Comparison of ENCODE assay signal across 8 cellular contexts in genomic region chr7:10974717-10975032, GRCh38. TPM values are rescaled to one million over a fixed set of nuclear protein-coding genes. Genes with fewer than 3 reads are reported as not detected.
A peak's percentile ranks its signal among the peaks of the same experiment; 100 is the strongest.
DNase-seq lines count a peak whose midpoint lies in the region; ATAC-seq and TF ChIP-seq lines count a peak whose summit lies in the region.

No MANE protein-coding gene starts in this region.

- TF ChIP-seq CTCF in HFFc6 (IDR thresholded peaks at IDR 0.05) (no peak), WTC11 (IDR thresholded peaks at IDR 0.05) (no peak), tibial nerve (IDR thresholded peaks at IDR 0.05) (no peak)

- H3K27ac ChIP-seq in CD8-positive, alpha-beta memory T cell (ENCODE audit: low read depth, low read length) = peak overlapping the region; percentile 66
- peak overlapping the region; percentile 54 for H3K27ac ChIP-seq in iPS-20b (ENCODE audit: low read length)
- peak overlapping the region in 1 of 4 donors; percentile 89 for H3K27ac ChIP-seq in tibial nerve

- H3K4me1 Mint-ChIP-seq in CD8-positive, alpha-beta memory T cell = peaks cover 36 to 67% (median 59%) of the 10 kb centered on the region in 3 donors
- H3K4me1 Mint-ChIP-seq in HFFc6 (ENCODE audit: low read depth) (peaks cover 21% of the 10 kb centered on the region), WTC11 (peaks cover 39% of the 10 kb centered on the region)

- peak overlapping the region; percentile 93 for H3K4me3 ChIP-seq in CD8-positive, alpha-beta memory T cell (ENCODE audit: low read length)
- H3K4me3 ChIP-seq in iPS-20b (ENCODE audit: low read length) (peak overlapping the region; percentile 86), tibial nerve (peak overlapping the region; percentile 59 to 93 (median 79))

- peaks cover 0 to 31% (median 11%) of the 10 kb centered on the region in 3 donors for H3K36me3 Mint-ChIP-seq in CD8-positive, alpha-beta memory T cell
- H3K36me3 Mint-ChIP-seq in HFFc6 (ENCODE audit: low read depth) (peaks cover 11% of the 10 kb centered on the region; the same call in 1 of the 2 replicates), WTC11 (peaks cover 16% of the 10 kb centered on the region)

- no peaks in the 10 kb centered on the region for H3K9me3 ChIP-seq in CD8-positive, alpha-beta memory T cell (ENCODE audit: low read length)
- H3K9me3 ChIP-seq in iPS-20b (ENCODE audit: insufficient read depth, low read depth, low read length) (no peaks in the 10 kb centered on the region), tibial nerve (no peaks in the 10 kb centered on the region)

- no peak for TF ChIP-seq EP300 in tibial nerve (IDR thresholded peaks at IDR 0.05)

- DNase-seq in CD8-positive, alpha-beta memory T cell = no peak
- no peak for DNase-seq in HFFc6
- DNase-seq in WTC11 (ENCODE audit: low spot score) = no peak
- no peak for DNase-seq in tibial nerve (ENCODE audit: low spot score in 2 of 2)
- DNase-seq in T1000 (lab: John Stamatoyannopoulos, UW) = no peak
- DNase-seq in T-helper 9 cell = no peak
- no peak for DNase-seq in nucleus accumbens (lab: John Stamatoyannopoulos, UW)

- peak overlapping the region; percentile 81 to 95 (median 91) for H3K27ac Mint-ChIP-seq in CD8-positive, alpha-beta memory T cell
- H3K27ac Mint-ChIP-seq in HFFc6 (peak overlapping the region; percentile 91), WTC11 (peak overlapping the region; percentile 51)

- POLR2A ChIA-PET in CD8-positive, alpha-beta memory T cell (lab: Charles Lee) = interaction anchor here (3.1 kb wide), 1 partner anchor 34 kb away, joined by 45 read pairs; a partner anchor contains a TSS
- POLR2A ChIA-PET in WTC11 (lab: Charles Lee) = interaction anchor here (2.7 kb wide), 1 partner anchor 34 kb away, joined by 21 read pairs; a partner anchor contains a TSS

- H3K4me3 Mint-ChIP-seq in CD8-positive, alpha-beta memory T cell = peak overlapping the region; percentile 89 to 98 (median 95)
- H3K4me3 Mint-ChIP-seq in HFFc6 (peak overlapping the region; percentile 93), WTC11 (peak overlapping the region; percentile 89)

- no peaks in the 10 kb centered on the region for H3K27me3 ChIP-seq in CD8-positive, alpha-beta memory T cell (ENCODE audit: insufficient read depth, low read length, poor library complexity, severe bottlenecking)
- H3K27me3 ChIP-seq in iPS-20b (ENCODE audit: insufficient read depth, low read length) (no peaks in the 10 kb centered on the region), tibial nerve (no peaks in the 10 kb centered on the region)

- no peak for ATAC-seq in WTC11

- peaks cover 4 to 7% of the 10 kb centered on the region in 2 donors for H3K27me3 Mint-ChIP-seq in CD8-positive, alpha-beta memory T cell
- H3K27me3 Mint-ChIP-seq in HFFc6 (ENCODE audit: insufficient read depth) (no peaks in the 10 kb centered on the region), WTC11 (ENCODE audit: low read depth) (no peaks in the 10 kb centered on the region)

- H3K36me3 ChIP-seq in CD8-positive, alpha-beta memory T cell (ENCODE audit: insufficient read depth, low read length) = no peaks in the 10 kb centered on the region
- H3K36me3 ChIP-seq in iPS-20b (ENCODE audit: insufficient read depth, low read depth, low read length) (peaks cover 20% of the 10 kb centered on the region; the same call in 1 of the 2 replicates), tibial nerve (no peaks in the 10 kb centered on the region)

- H3K9me3 Mint-ChIP-seq in CD8-positive, alpha-beta memory T cell = no peaks in the 10 kb centered on the region
- H3K9me3 Mint-ChIP-seq in HFFc6 (no peaks in the 10 kb centered on the region), WTC11 (peaks cover 7% of the 10 kb centered on the region)

- 23 to 29% methylated on average over 3 of the region's 3 CpGs for WGBS in tibial nerve, 2 donors

- CTCF ChIA-PET in CD8-positive, alpha-beta memory T cell (lab: Charles Lee) = interaction anchor here (0.9 kb wide), 1 partner anchor 35 kb away, joined by 5 read pairs; a partner anchor contains a TSS
- CTCF ChIA-PET in WTC11 (lab: Charles Lee) = no interaction called here

- no peak for TF ChIP-seq POLR2A in tibial nerve (IDR thresholded peaks at IDR 0.05)

- peaks cover 23% of the 10 kb centered on the region for H3K4me1 ChIP-seq in CD8-positive, alpha-beta memory T cell (ENCODE audit: insufficient read depth, low read length)
- H3K4me1 ChIP-seq in iPS-20b (ENCODE audit: insufficient read depth, low read length) = peaks cover 9% of the 10 kb centered on the region; the same call in 1 of the 2 replicates
- H3K4me1 ChIP-seq in tibial nerve = peaks cover 0 to 29% (median 8%) of the 10 kb centered on the region in 4 donors

- peak overlapping the region; percentile 88; the same call in 1 of the 2 replicates for H3K9ac ChIP-seq in iPS-20b (ENCODE audit: low read depth, low read length)

TF ChIP-seq in WTC11, 78 proteins besides CTCF, POLR2A, EP300 and RAD21 (continues in another document):
- TF ChIP-seq ZNF416 (CRISPR knock-in tag; IDR thresholded peaks at IDR 0.05) (no peak), CBFB (CRISPR knock-in tag; IDR thresholded peaks at IDR 0.05; ENCODE audit: low read depth) (no peak), ZNF263 (CRISPR knock-in tag; IDR thresholded peaks at IDR 0.05; ENCODE audit: low read depth) (no peak), ZBTB21 (CRISPR knock-in tag; IDR thresholded peaks at IDR 0.05; ENCODE audit: borderline replicate concordance) (no peak), E2F5 (CRISPR knock-in tag; IDR thresholded peaks at IDR 0.05) (no peak), GTF2I (CRISPR knock-in tag; conservative IDR thresholded peaks at IDR 0.05) (no peak), OVOL2 (CRISPR knock-in tag; IDR thresholded peaks at IDR 0.05; ENCODE audit: borderline replicate concordance) (no peak), ZNF281 (CRISPR knock-in tag; IDR thresholded peaks at IDR 0.05) (no peak), CDX4 (CRISPR knock-in tag; IDR thresholded peaks at IDR 0.05; ENCODE audit: borderline replicate concordance) (no peak), ZNF317 (CRISPR knock-in tag; IDR thresholded peaks at IDR 0.05; ENCODE audit: borderline replicate concordance, low read depth) (no peak), FOXK1 (CRISPR knock-in tag; IDR thresholded peaks at IDR 0.05) (no peak)

RNA-seq across cellular contexts. Expression of gene PHF14, which starts 1.0 kb away (rescaled TPM):
- total RNA-seq in CD8-positive, alpha-beta memory T cell = 10 to 100 TPM; 35.8 to 38.7 TPM
- polyA plus RNA-seq in CD8-positive, alpha-beta memory T cell = 12.7 TPM
- total RNA-seq in HFFc6 (2021; fragmentation: NEBNext Ultra II Directional; extraction: Animal tissue kit (Norgen Biotek cat#: 25700)) = 10 to 100 TPM; 11.4 to 15.8 (median 13.3) TPM
- total RNA-seq in WTC11 (2021) (47.7 to 49.9 TPM (median 48.6 TPM) in 3 replicates), tibial nerve (10 to 100 TPM; 48.9 to 54.8 (median 51.5) TPM)
